In genomic region chr1:203324103-203325003, GRCh38 we compare ENCODE assay signal across 8 cellular contexts.
DNase-seq lines count a peak whose midpoint lies in the region; ATAC-seq lines count a peak whose summit lies in the region.

No MANE protein-coding gene starts in this region.

- H3K4me3 Mint-ChIP-seq in stimulated activated naive CD8-positive, alpha-beta T cell treated with anti-CD3 and anti-CD28 coated beads, Interleukin-15, amount 100 ng/mL, for 72 hours: peak overlapping the region; percentile 72 to 81

- ATAC-seq in stimulated activated naive CD8-positive, alpha-beta T cell treated with anti-CD3 and anti-CD28 coated beads, Interleukin-15, amount 100 ng/mL, for 72 hours: peak; percentile 59
- ATAC-seq in HG03565 (IDR thresholded peaks at IDR 0.05; ENCODE audit: unreplicated experiment) (no peak), GM21447 (IDR thresholded peaks at IDR 0.05; ENCODE audit: unreplicated experiment) (no peak), GM19351 (IDR thresholded peaks at IDR 0.05; ENCODE audit: unreplicated experiment) (no peak)

- no peaks in the 10 kb centered on the region for H3K9me3 Mint-ChIP-seq in stimulated activated naive CD8-positive, alpha-beta T cell treated with anti-CD3 and anti-CD28 coated beads, Interleukin-15, amount 100 ng/mL, for 72 hours

- H3K27ac Mint-ChIP-seq in stimulated activated naive CD8-positive, alpha-beta T cell treated with anti-CD3 and anti-CD28 coated beads, Interleukin-15, amount 100 ng/mL, for 72 hours: peak overlapping the region; percentile 72 to 80

- DNase-seq in NCI-H1436 (lab: John Stamatoyannopoulos, UW) (peak; percentile 29), NCI-H1436 treated with DMSO at 0.1 percent for 48 hours (lab: John Stamatoyannopoulos, UW) (no peak), globus pallidus (ENCODE audit: low spot score) (peak; percentile 66)
- DNase-seq in activated CD4-positive, alpha-beta T cell treated with anti-CD3 and anti-CD28 coated beads for 48 hours: peak; percentile 49
- peak; percentile 32 to 69 for DNase-seq in stimulated activated naive CD8-positive, alpha-beta T cell treated with anti-CD3 and anti-CD28 coated beads, Interleukin-15, amount 100 ng/mL, for 72 hours

- peaks cover 95% of the 10 kb centered on the region for H3K4me1 Mint-ChIP-seq in stimulated activated naive CD8-positive, alpha-beta T cell treated with anti-CD3 and anti-CD28 coated beads, Interleukin-15, amount 100 ng/mL, for 72 hours

- no peaks in the 10 kb centered on the region for H3K27me3 Mint-ChIP-seq in stimulated activated naive CD8-positive, alpha-beta T cell treated with anti-CD3 and anti-CD28 coated beads, Interleukin-15, amount 100 ng/mL, for 72 hours
